In genomic region chr6:27807415-27808241, GRCh38 we compare ENCODE assay signal across 8 cellular contexts.
DNase-seq lines count a peak whose midpoint lies in the region; ATAC-seq and TF ChIP-seq lines count a peak whose summit lies in the region.
"Not testable (repeated sequence)": the region's sequence is repeated elsewhere in the genome, so short reads cannot be mapped to it uniquely, and the experiment has no call there.

No MANE protein-coding gene starts in this region.

- H3K27me3 ChIP-seq in DOHH2 (ENCODE audit: control insufficient read depth, low read length); PC-9 (ENCODE audit: insufficient read depth, low read depth); mononuclear cell (ENCODE audit: insufficient read depth, low read length): not testable (repeated sequence)

- intact Hi-C loops in PC-9 (cut with micrococcal nuclease; ENCODE audit: unreplicated experiment): loop anchor here (2.0 kb wide), 2 partner anchors 29 to 675 kb away; a partner anchor contains a TSS

- not testable (repeated sequence) for H4K20me1 ChIP-seq in DOHH2 (ENCODE audit: control insufficient read depth, insufficient read depth, low read depth, low read length); PC-9 (ENCODE audit: insufficient read depth)

- peaks cover 53% of the 10 kb centered on the region for H3F3A ChIP-seq in DOHH2 (ENCODE audit: control insufficient read depth, insufficient read depth)
- H3F3A ChIP-seq in PC-9 (ENCODE audit: insufficient read depth, low read depth): peaks cover 28% of the 10 kb centered on the region; the same call in 1 of the 2 replicates

- TF ChIP-seq CTCF in DOHH2 (IDR thresholded peaks at IDR 0.05; ENCODE audit: low read depth, low read length, poor library complexity, severe bottlenecking); PC-9 (conservative IDR thresholded peaks at IDR 0.05); epithelial cell of proximal tubule (conservative IDR thresholded peaks at IDR 0.05; ENCODE audit: low read depth, low read length): not testable (repeated sequence)

- H3K27ac Mint-ChIP-seq in IgD-negative memory B cell: peak overlapping the region; percentile 93 to 100 (median 99)

- H3K9me3 ChIP-seq in DOHH2 (ENCODE audit: control insufficient read depth, insufficient read depth, low read length); PC-9 (ENCODE audit: insufficient read depth, low read depth); mononuclear cell (ENCODE audit: low read depth, low read length): not testable (repeated sequence)

- H2AFZ ChIP-seq in PC-9: peak overlapping the region; percentile 66

- BruUV-seq in PC-9 (replicated peaks; lab: Mats Ljungman, UMichigan): TSS peak; percentile 97

- H3K27me3 Mint-ChIP-seq in IgD-negative memory B cell; activated T-cell treated with anti-CD3 and anti-CD28 coated beads, Interleukin-2, amount 50 U/mL, for 4 hours (ENCODE audit: low read depth): not testable (repeated sequence)

- H3K9me2 ChIP-seq in DOHH2 (replicated peaks; ENCODE audit: control insufficient read depth, low read length); PC-9 (ENCODE audit: insufficient read depth): not testable (repeated sequence)

- H3K4me1 Mint-ChIP-seq in IgD-negative memory B cell: peaks cover 27 to 32% (median 31%) of the 10 kb centered on the region in 3 donors
- H3K4me1 Mint-ChIP-seq in activated T-cell treated with anti-CD3 and anti-CD28 coated beads, Interleukin-2, amount 50 U/mL, for 4 hours (ENCODE audit: low read depth): peaks cover 43% of the 10 kb centered on the region

- H3K79me2 ChIP-seq in DOHH2 (ENCODE audit: control insufficient read depth, low read length); PC-9 (ENCODE audit: low read depth): not testable (repeated sequence)

- POLR2A ChIA-PET in PC-9 (lab: Charles Lee; ENCODE audit: unreplicated experiment): interaction anchor here (0.6 to 4.5 kb wide), 28 partner anchors 12 to 1942 kb away, joined by 3 to 64 read pairs (median 5); a partner anchor contains a TSS

- peak overlapping the region; percentile 93 to 98 (median 98) for H3K4me3 Mint-ChIP-seq in IgD-negative memory B cell
- peak overlapping the region; percentile 93 for H3K4me3 Mint-ChIP-seq in activated T-cell treated with anti-CD3 and anti-CD28 coated beads, Interleukin-2, amount 50 U/mL, for 4 hours

- not testable (repeated sequence) for H3K9me3 Mint-ChIP-seq in IgD-negative memory B cell; activated T-cell treated with anti-CD3 and anti-CD28 coated beads, Interleukin-2, amount 50 U/mL, for 4 hours

- peaks cover 57% of the 10 kb centered on the region for H3K4me1 ChIP-seq in DOHH2 (ENCODE audit: control insufficient read depth, low read length)
- H3K4me1 ChIP-seq in PC-9 (replicated peaks; ENCODE audit: insufficient read depth): peaks cover 23% of the 10 kb centered on the region
- peaks cover 34% of the 10 kb centered on the region for H3K4me1 ChIP-seq in mononuclear cell (ENCODE audit: insufficient read depth, low read length)

- ATAC-seq in GM21786 (IDR thresholded peaks at IDR 0.05; ENCODE audit: unreplicated experiment): peak; percentile 66
- ATAC-seq in activated T-cell treated with anti-CD3 and anti-CD28 coated beads, Interleukin-2, amount 50 U/mL, for 4 hours: peak; percentile 77 to 79

- CTCF ChIA-PET in PC-9 (lab: Charles Lee): interaction anchor here (0.6 to 1.9 kb wide), 4 partner anchors 83 to 630 kb away, joined by 3 to 18 read pairs (median 5); a partner anchor contains a TSS

- not testable (repeated sequence) for H3K36me3 Mint-ChIP-seq in IgD-negative memory B cell; activated T-cell treated with anti-CD3 and anti-CD28 coated beads, Interleukin-2, amount 50 U/mL, for 4 hours (ENCODE audit: insufficient read depth)

- H3K27ac ChIP-seq in DOHH2 (ENCODE audit: low read depth, low read length) (peak overlapping the region; percentile 90), PC-9 (peak overlapping the region; percentile 64)

- H3K4me2 ChIP-seq in DOHH2 (ENCODE audit: low read length): peak overlapping the region; percentile 78
- H3K4me2 ChIP-seq in PC-9: peak overlapping the region; percentile 60

- DNase-seq in PC-9: peak; percentile 73 to 83
- DNase-seq in activated T-cell treated with anti-CD3 and anti-CD28 coated beads, Interleukin-2, amount 50 U/mL, for 4 hours: peak; percentile 55
- DNase-seq in epithelial cell of proximal tubule (ENCODE audit: low read depth): not testable (repeated sequence)
- DNase-seq in stimulated activated naive CD4-positive, alpha-beta T cell (lab: John Stamatoyannopoulos, UW): peak; percentile 61 to 88 (median 77)

- H3K4me3 ChIP-seq in DOHH2 (ENCODE audit: low read length) (peak overlapping the region; percentile 94), PC-9 (peak overlapping the region; percentile 56; the same call in 1 of the 2 replicates), epithelial cell of proximal tubule (ENCODE audit: low read depth, low read length) (peak overlapping the region; percentile 57), mononuclear cell (ENCODE audit: low read length) (peak overlapping the region; percentile 56)

- H3K36me3 ChIP-seq in DOHH2 (ENCODE audit: control insufficient read depth, low read length): peaks cover 10% of the 10 kb centered on the region
- not testable (repeated sequence) for H3K36me3 ChIP-seq in PC-9 (ENCODE audit: low read depth)
